35 cellular contexts compared by ENCODE assay signal in genomic region chr20:47080365-47080764, GRCh38.
"Had no signal": no experiment of that assay in that cellular context is flagged by ENCODE, and none has a peak within 500 bp of the region (broad histone marks: within the 10 kb centered on the region; RNA-seq: fewer than 3 reads in every experiment).

No MANE protein-coding gene starts in this region.

- H3K4me2 ChIP-seq: KMS-11 had no signal

- H3K27ac ChIP-seq: KMS-11 had no signal

- H3K27me3 ChIP-seq: MG63 had no signal

- DNase-seq: Karpas-422, Kasumi-1, MG63, MM.1S, MV-4-11, NCI-H1048, NCI-H1092, NCI-H1092 treated with DMSO at 0.1 percent for 48 hours, NCI-H1105, NCI-H1105 treated with DMSO at 0.1 percent for 48 hours, NCI-H1417, NCI-H1417 treated with DMSO at 0.1 percent for 48 hours, NCI-H1436, NCI-H1436 treated with DMSO at 0.1 percent for 48 hours, NCI-H146, NCI-H1694, NCI-H1694 treated with DMSO at 0.1 percent for 48 hours, NCI-H187, NCI-H187 treated with DMSO at 0.1 percent for 48 hours, NCI-H1930, NCI-H2029, NCI-H2029 treated with DMSO at 0.1 percent for 48 hours, NCI-H2081, NCI-H2081 treated with DMSO at 0.1 percent for 48 hours, NCI-H2107, NCI-H2171, NCI-H2171 treated with DMSO at 0.1 percent for 48 hours, NCI-H2227 treated with DMSO at 0.1 percent for 48 hours, NCI-H226, NCI-H345, NCI-H446, NCI-H446 treated with DMSO at 0.1 percent for 48 hours, NCI-H510A, NCI-H510A treated with DMSO at 0.1 percent for 48 hours had no signal

- H3K9ac ChIP-seq: KMS-11 had no signal

- H3K4me3 ChIP-seq: MG63 had no signal
